ENCODE assay signal across 8 cellular contexts in genomic region chr7:18352339-18353255, GRCh38.
DNase-seq lines count a peak whose midpoint lies in the region; ATAC-seq and TF ChIP-seq lines count a peak whose summit lies in the region.

No MANE protein-coding gene starts in this region.

- intact Hi-C loops in heart right ventricle (cut with DNase I): loop anchor here (1.0 to 10.0 kb wide), 10 partner anchors 142 to 1315 kb away; partner anchors contain the start of genes HDAC9 (in 4 of the 10) and TWIST1 (in 1 of the 10)
- intact Hi-C loops in gastrocnemius medialis (cut with DNase I; ENCODE audit: low total_unique reads): loop anchor here (1.0 kb wide), 2 partner anchors 219 to 314 kb away; no protein-coding TSS in a partner anchor

- TF ChIP-seq POLR2A in gastrocnemius medialis (IDR thresholded peaks at IDR 0.05): no peak

- H3K9me3 ChIP-seq in heart right ventricle (no peaks in the 10 kb centered on the region), gastrocnemius medialis (no peaks in the 10 kb centered on the region)

- POLR2A ChIA-PET in AG04449 (lab: Yijun Ruan, JAX): interaction anchor here (0.6 kb wide), 1 partner anchor 239 kb away, joined by 3 read pairs; no protein-coding TSS in a partner anchor

- no peak overlapping the region for H3K4me3 ChIP-seq in AG04449 (ENCODE audit: low read depth, low read length)
- H3K4me3 ChIP-seq in GM12875 (ENCODE audit: low read depth, low read length): no peak overlapping the region
- H3K4me3 ChIP-seq in heart right ventricle: no peak overlapping the region
- no peak overlapping the region for H3K4me3 ChIP-seq in gastrocnemius medialis

- H3K27ac ChIP-seq in heart right ventricle: no peak overlapping the region
- no peak overlapping the region for H3K27ac ChIP-seq in gastrocnemius medialis

- CTCF ChIA-PET in AG04449 (lab: Yijun Ruan, JAX): interaction anchor here (0.6 to 10.9 kb wide), 63 partner anchors 9 to 1314 kb away, joined by 3 to 382 read pairs (median 4); partner anchors contain the start of gene HDAC9

- in situ Hi-C loops in gastrocnemius medialis (cut with MboI; ENCODE audit: low sequenced_read_pairs in 4 of 4): loop anchor here (5.0 to 25.0 kb wide), 6 partner anchors 210 to 322 kb away; no protein-coding TSS in a partner anchor

- 50 to 55% methylated on average over 7 of the region's 7 CpGs for WGBS in heart right ventricle, 2 donors

- peak; percentile 23 for DNase-seq in AG04449 (ENCODE audit: low read depth, low spot score)
- DNase-seq in NCI-H2107 treated with DMSO at 0.1 percent for 48 hours (lab: John Stamatoyannopoulos, UW; ENCODE audit: unreplicated experiment): peak; percentile 81
- DNase-seq in activated CD4-positive, alpha-beta T cell treated with anti-CD3 and anti-CD28 coated beads, Interleukin-2, amount 50 U/mL, for 1 hour: peak; percentile 2
- DNase-seq in heart right ventricle: peak in 1 of 2 donors; percentile 34
- peak in 1 of 2 donors; percentile 17 for DNase-seq in gastrocnemius medialis
- no peak for DNase-seq in occipital lobe (lab: John Stamatoyannopoulos, UW)

- peak; percentile 53 for ATAC-seq in HG02943 (IDR thresholded peaks at IDR 0.05; ENCODE audit: low read depth, unreplicated experiment)
- peak in 6 of 8 donors; percentile 55 to 71 (median 62) for ATAC-seq in heart right ventricle
- peak; percentile 74 to 80 for ATAC-seq in gastrocnemius medialis

- H3K36me3 ChIP-seq in heart right ventricle (no peaks in the 10 kb centered on the region), gastrocnemius medialis (no peaks in the 10 kb centered on the region)

- peaks cover 0 to 19% (median 8%) of the 10 kb centered on the region in 9 donors for H3K4me1 ChIP-seq in heart right ventricle
- peaks cover 0 to 11% of the 10 kb centered on the region in 2 donors for H3K4me1 ChIP-seq in gastrocnemius medialis

- H3K27me3 ChIP-seq in heart right ventricle (no peaks in the 10 kb centered on the region), gastrocnemius medialis (no peaks in the 10 kb centered on the region)

- TF ChIP-seq CTCF in AG04449 (IDR thresholded peaks at IDR 0.05; ENCODE audit: insufficient read depth, low read length, missing control alignments): peak; percentile 53
- TF ChIP-seq CTCF in GM12875 (IDR thresholded peaks at IDR 0.05; ENCODE audit: borderline replicate concordance, insufficient read depth, low read depth, low read length): peak; percentile 33; the same call in 1 of the 2 replicates
- peak in 8 of 9 donors; percentile 45 to 77 (median 68) for TF ChIP-seq CTCF in heart right ventricle (IDR thresholded peaks at IDR 0.05)
- TF ChIP-seq CTCF in gastrocnemius medialis (IDR thresholded peaks at IDR 0.05 in 4 of 5, conservative IDR thresholded peaks at IDR 0.05 in 1 of 5): peak; percentile 16 to 63 (median 52)
